Comparison of ENCODE assay signal across 9 cellular contexts in genomic region chr5:13211064-13211463, GRCh38.
"Had no signal": no experiment of that assay in that cellular context is flagged by ENCODE, and none has a peak within 500 bp of the region (broad histone marks: within the 10 kb centered on the region; RNA-seq: fewer than 3 reads in every experiment).

No MANE protein-coding gene starts in this region.

- H3K4me1 Mint-ChIP-seq: GM23338 had no signal

- FAIRE-seq: HTR-8/SVneo had no signal

- DNase-seq: H7, HFFc6, KBM-7 had no signal

- H3K4me3 Mint-ChIP-seq: GM23338, HFFc6 had no signal

- H3K4me3 ChIP-seq: GM23338, HAP-1 had no signal

- H2AFZ ChIP-seq: GM23338 had no signal

- H3K9ac ChIP-seq: KMS-11 had no signal

- H3K27ac ChIP-seq: HL-60, KMS-11 had no signal

- ATAC-seq: GM23338, HCT116 had no signal

- H3K36me3 ChIP-seq: HAP-1 had no signal

- H3K4me2 ChIP-seq: GM23338, KMS-11 had no signal

- H3K9me3 ChIP-seq: HAP-1 had no signal

- H3K4me1 ChIP-seq: HAP-1 had no signal

- H3K9me3 Mint-ChIP-seq: GM23338 had no signal

- H3K27ac Mint-ChIP-seq: GM23338, HFFc6 had no signal
